18 cellular contexts compared by ENCODE assay signal in genomic region chr5:149280124-149280523, GRCh38. TPM values are rescaled to one million over a fixed set of nuclear protein-coding genes. Genes with fewer than 3 reads are reported as not detected.
DNase-seq lines count a peak whose midpoint lies in the region; ATAC-seq and TF ChIP-seq lines count a peak whose summit lies in the region.
"Had no signal": no experiment of that assay in that cellular context is flagged by ENCODE, and none has a peak within 500 bp of the region (broad histone marks: within the 10 kb centered on the region; RNA-seq: fewer than 3 reads in every experiment).

No MANE protein-coding gene starts in this region.

- no peak overlapping the region for H3K4me3 ChIP-seq in heart left ventricle
- H3K4me3 ChIP-seq: A549; BLaER1 treated with 17β-estradiol and CSF1 and Interleukin-3, amounts not matched to agents 10 nM and 100 nM; SJSA1 had no signal

- H3K36me3 Mint-ChIP-seq in HFFc6 (ENCODE audit: low read depth) (no peaks in the 10 kb centered on the region; the same call in 1 of the 2 replicates), endothelial cell (ENCODE audit: low read depth, unreplicated experiment) (peaks cover 79% of the 10 kb centered on the region)
- H3K36me3 Mint-ChIP-seq: CD8-positive, alpha-beta T cell had no signal

- H3K27me3 Mint-ChIP-seq in HFFc6 (ENCODE audit: insufficient read depth), result no peaks in the 10 kb centered on the region; the same call in 1 of the 2 replicates
- H3K27me3 Mint-ChIP-seq in endothelial cell (ENCODE audit: unreplicated experiment), result peaks cover 18% of the 10 kb centered on the region

- WGBS in heart left ventricle, 4 donors, result 16 to 25% (median 24%) methylated on average over 1 of the region's 1 CpG

- H3K4me1 ChIP-seq in heart left ventricle (peaks cover 16 to 98% (median 84%) of the 10 kb centered on the region in 12 donors), foreskin keratinocyte (peaks cover 4% of the 10 kb centered on the region)
- H3K4me1 ChIP-seq: A549 had no signal

- no peak overlapping the region for H3K4me3 Mint-ChIP-seq in HFFc6
- H3K4me3 Mint-ChIP-seq in endothelial cell (ENCODE audit: unreplicated experiment), result peak overlapping the region; percentile 82
- H3K4me3 Mint-ChIP-seq: CD8-positive, alpha-beta T cell had no signal

- H3K27ac ChIP-seq in heart left ventricle, result peak overlapping the region in 10 of 12 donors; percentile 18 to 92 (median 80)
- H3K27ac ChIP-seq in foreskin keratinocyte, result no peak overlapping the region
- H3K27ac ChIP-seq: A549, SJSA1 had no signal

- ATAC-seq in heart left ventricle, result peak in 1 of 4 donors; percentile 21
- no peak for ATAC-seq in Right ventricle myocardium inferior
- peak; percentile 45 for ATAC-seq in sciatic nerve
- ATAC-seq in foreskin keratinocyte, result no peak
- ATAC-seq in GM21360 (IDR thresholded peaks at IDR 0.05; ENCODE audit: unreplicated experiment), result no peak
- ATAC-seq: A549; CD8-positive, alpha-beta T cell; HCT116 had no signal

- H3K27me3 ChIP-seq in heart left ventricle (no peaks in the 10 kb centered on the region), foreskin keratinocyte (no peaks in the 10 kb centered on the region)
- H3K27me3 ChIP-seq: BLaER1 treated with 17β-estradiol and CSF1 and Interleukin-3, amounts not matched to agents 10 nM and 100 nM; SJSA1 had no signal

- TF ChIP-seq CTCF in heart left ventricle (IDR thresholded peaks at IDR 0.05) (peak in 1 of 12 donors; percentile 5), HFFc6 (IDR thresholded peaks at IDR 0.05) (peak; percentile 14; the same call in 1 of the 2 replicates), endothelial cell (IDR thresholded peaks at IDR 0.05; ENCODE audit: unreplicated experiment) (no peak), foreskin keratinocyte (conservative IDR thresholded peaks at IDR 0.05) (no peak)

- H3K9me3 Mint-ChIP-seq in HFFc6 (no peaks in the 10 kb centered on the region), endothelial cell (ENCODE audit: unreplicated experiment) (no peaks in the 10 kb centered on the region)
- H3K9me3 Mint-ChIP-seq: CD8-positive, alpha-beta T cell had no signal

- no peak overlapping the region for H3K27ac Mint-ChIP-seq in HFFc6
- H3K27ac Mint-ChIP-seq in endothelial cell (ENCODE audit: unreplicated experiment), result peak overlapping the region; percentile 75
- H3K27ac Mint-ChIP-seq: CD8-positive, alpha-beta T cell had no signal

- intact Hi-C loops in heart left ventricle (cut with DNase I) (no loop called here), Right ventricle myocardium inferior (cut with DNase I) (no loop called here), sciatic nerve (cut with DNase I) (no loop called here)

- no peak for TF ChIP-seq POLR2A in heart left ventricle (IDR thresholded peaks at IDR 0.05)

- H3K36me3 ChIP-seq in heart left ventricle, result peaks cover 0 to 5% (median 0%) of the 10 kb centered on the region in 9 donors
- H3K36me3 ChIP-seq: BLaER1 treated with 17β-estradiol and CSF1 and Interleukin-3, amounts not matched to agents 10 nM and 100 nM; SJSA1 had no signal

- H3K4me1 Mint-ChIP-seq in HFFc6 (ENCODE audit: low read depth), result peaks cover 24% of the 10 kb centered on the region
- H3K4me1 Mint-ChIP-seq in endothelial cell (ENCODE audit: unreplicated experiment), result peaks cover 89% of the 10 kb centered on the region

- no peak for DNase-seq in heart left ventricle
- no peak for DNase-seq in Right ventricle myocardium inferior (ENCODE audit: missing footprints)
- DNase-seq in HFFc6, result no peak
- DNase-seq in endothelial cell (ENCODE audit: low spot score), result no peak
- DNase-seq in sciatic nerve (ENCODE audit: low spot score), result no peak
- DNase-seq in foreskin keratinocyte, result no peak
- DNase-seq: CD8-positive, alpha-beta T cell; GOT3; KG1; MV-4-11; NCI-H2029 treated with DMSO at 0.1 percent for 48 hours; NCI-H2171; NCI-H524 had no signal

- H3K9me3 ChIP-seq in heart left ventricle, result no peaks in the 10 kb centered on the region
- H3K9me3 ChIP-seq: A549; BLaER1 treated with 17β-estradiol and CSF1 and Interleukin-3, amounts not matched to agents 10 nM and 100 nM; SJSA1 had no signal

RNA-seq across cellular contexts. Expression of gene AFAP1L1, which starts 8.5 kb away (rescaled TPM):
- total RNA-seq in heart left ventricle, result 10 to 100 TPM; 30.4 to 57.7 (median 45.0) TPM
- polyA plus RNA-seq in heart left ventricle, result 10 to 100 TPM; 32.2 to 49.5 TPM
- total RNA-seq in Right ventricle myocardium inferior, result 46.9 TPM
- 1 to 10 TPM; 3.2 to 7.5 (median 5.4) TPM for total RNA-seq in HFFc6 (2021; fragmentation: NEBNext Ultra II Directional; extraction: Animal tissue kit (Norgen Biotek cat#: 25700))
- 393 TPM for total RNA-seq in endothelial cell (ENCODE audit: unreplicated experiment)
- total RNA-seq in sciatic nerve, result 54.8 TPM
- total RNA-seq in foreskin keratinocyte, result 16.5 and 16.6 TPM in 2 replicates
- polyA plus RNA-seq in foreskin keratinocyte, result 9.8 and 10.1 TPM in 2 replicates
